18 cellular contexts compared by ENCODE assay signal in the genomic region with DNA sequence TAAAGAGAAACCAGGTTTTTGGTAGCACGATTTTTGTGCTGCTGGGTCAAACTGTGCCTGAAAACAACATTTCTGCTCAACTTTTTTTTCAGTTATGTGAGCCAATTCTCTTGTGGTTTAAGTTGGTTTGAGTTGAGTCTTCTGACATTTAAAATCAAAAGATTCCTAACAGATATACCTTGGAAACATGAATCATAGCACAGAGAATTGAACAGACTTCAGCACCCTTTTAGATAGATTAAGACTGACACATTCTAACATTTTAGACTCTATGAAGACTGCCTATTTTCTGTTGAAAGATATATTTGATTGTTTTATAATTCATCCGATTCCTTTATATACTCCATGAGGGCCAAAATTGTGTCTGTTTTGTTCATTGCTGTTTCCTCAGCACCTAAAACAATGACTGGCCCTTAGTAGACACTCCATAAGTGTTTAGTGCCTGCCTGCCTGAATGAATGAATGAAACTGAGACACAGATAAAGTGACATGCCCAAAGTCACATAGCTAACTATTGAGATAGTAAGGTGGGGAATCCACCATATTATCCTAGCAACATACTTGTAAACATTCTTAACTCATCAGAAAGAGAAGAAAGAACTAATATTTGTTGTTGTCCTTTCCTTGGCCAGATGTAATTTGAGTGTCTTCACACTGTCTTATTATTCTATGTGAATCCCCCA.
"Had no signal": no experiment of that assay in that cellular context is flagged by ENCODE, and none has a peak within 500 bp of the region (broad histone marks: within the 10 kb centered on the region; RNA-seq: fewer than 3 reads in every experiment).

No MANE protein-coding gene starts in this region.

- H3K4me3 ChIP-seq: esophagus muscularis mucosa, gastroesophageal sphincter, heart left ventricle, suprapubic skin, transverse colon, uterus had no signal

- H3K9me3 ChIP-seq: esophagus muscularis mucosa, gastroesophageal sphincter, heart left ventricle, suprapubic skin, transverse colon, uterus had no signal

- H3K36me3 ChIP-seq: esophagus muscularis mucosa, gastroesophageal sphincter, heart left ventricle, suprapubic skin, transverse colon, uterus had no signal

- H3K27me3 ChIP-seq: esophagus muscularis mucosa, gastroesophageal sphincter, suprapubic skin, transverse colon, uterus had no signal

- ATAC-seq: gastroesophageal sphincter, heart left ventricle, left ventricle myocardium superior had no signal

- H3K4me1 Mint-ChIP-seq: immature natural killer cell had no signal

- H3K4me1 ChIP-seq: heart left ventricle, suprapubic skin, uterus had no signal

- H3K27me3 Mint-ChIP-seq: progenitor cell of endocrine pancreas had no signal

- H3K27ac Mint-ChIP-seq: immature natural killer cell, nephron progenitor cell, progenitor cell of endocrine pancreas had no signal

- H3K9me3 Mint-ChIP-seq: immature natural killer cell had no signal

- H3K4me3 Mint-ChIP-seq: immature natural killer cell, nephron progenitor cell had no signal

- H3K27ac ChIP-seq: esophagus muscularis mucosa, gastroesophageal sphincter, heart left ventricle, suprapubic skin, transverse colon, uterus, VCaP had no signal

- DNase-seq: activated CD4-positive, alpha-beta T cell treated with anti-CD3 and anti-CD28 coated beads for 4 hours; amniotic stem cell; effector CD4-positive, alpha-beta T cell; heart left ventricle; immature natural killer cell; left ventricle myocardium superior; nephron progenitor cell; stimulated activated CD4-positive, alpha-beta T cell treated with anti-CD3 and anti-CD28 coated beads, Interleukin-12 subunit alpha, Interleukin-12 subunit beta, amount 100 ng/mL, for 4 hours; stimulated activated CD4-positive, alpha-beta T cell treated with anti-CD3 and anti-CD28 coated beads, Interleukin-1b, Interleukin-23, amount 100 ng/mL, for 48 hours; stimulated activated CD8-positive, alpha-beta memory T cell treated with anti-CD3 and anti-CD28 coated beads, Interleukin-4, amount 100 ng/mL, for 48 hours; stimulated activated naive CD4-positive, alpha-beta T cell treated with Interleukin-2 at 50 U/mL for 16 hours; transverse colon; uterus had no signal

- H3K36me3 Mint-ChIP-seq: immature natural killer cell had no signal
